Comparison of ENCODE assay signal across 22 cellular contexts in the genomic region with DNA sequence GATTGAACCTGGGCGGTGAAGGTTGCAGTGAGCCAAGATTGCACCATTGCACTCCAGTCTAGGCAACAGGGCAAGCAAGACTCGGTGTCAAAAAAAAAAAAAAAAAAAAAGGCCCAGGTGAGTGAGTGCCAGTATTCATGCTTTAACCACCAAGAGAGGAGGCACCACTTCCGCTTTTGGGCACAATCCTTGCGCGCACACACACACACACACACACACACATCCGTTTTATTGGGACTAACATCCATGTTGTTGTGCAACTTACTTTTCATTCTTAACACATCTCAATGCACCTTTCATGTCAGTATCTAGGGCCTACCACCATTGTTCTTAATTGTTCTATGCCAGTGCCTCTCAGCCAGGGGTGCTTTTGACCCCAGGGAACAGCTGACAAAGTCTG.
"Had no signal": no experiment of that assay in that cellular context is flagged by ENCODE, and none has a peak within 500 bp of the region (broad histone marks: within the 10 kb centered on the region; RNA-seq: fewer than 3 reads in every experiment).

No MANE protein-coding gene starts in this region.

- H3K4me3 Mint-ChIP-seq: activated naive CD4-positive, alpha-beta T cell treated with anti-CD3 and anti-CD28 coated beads, Interleukin-2, amount 10 ng/mL, durations not matched to agents 7 days and 5 days; activated naive CD8-positive, alpha-beta T cell treated with anti-CD3 and anti-CD28 coated beads, Interleukin-2, amount 10 ng/mL, durations not matched to agents 7 days and 5 days; effector memory CD8-positive, alpha-beta T cell; natural killer cell treated with Interleukin-12 subunit alpha and Interleukin-12 subunit beta and Interleukin-15 and Interleukin-18, amount 100 ng/mL, for 72 hours had no signal

- H3K27ac ChIP-seq: gastroesophageal sphincter, hepatocyte, spleen, transverse colon, WERI-Rb-1 had no signal

- H3K4me2 ChIP-seq: hepatocyte had no signal

- H3K27me3 ChIP-seq: transverse colon had no signal

- H3K4me3 ChIP-seq: gastroesophageal sphincter, hepatocyte, mucosa of descending colon, spleen, transverse colon had no signal

- H3K36me3 Mint-ChIP-seq: activated naive CD4-positive, alpha-beta T cell treated with anti-CD3 and anti-CD28 coated beads, Interleukin-2, amount 10 ng/mL, durations not matched to agents 7 days and 5 days; natural killer cell treated with Interleukin-12 subunit alpha and Interleukin-12 subunit beta and Interleukin-15 and Interleukin-18, amount 100 ng/mL, for 72 hours had no signal

- ATAC-seq: activated CD4-positive, CD25-positive, alpha-beta regulatory T cell treated with anti-CD3 and anti-CD28 coated beads, Interleukin-2, amount 50 U/mL, for 24 hours; effector memory CD8-positive, alpha-beta T cell; gastroesophageal sphincter; left ventricle myocardium superior; mucosa of descending colon; natural killer cell treated with Interleukin-12 subunit alpha and Interleukin-12 subunit beta and Interleukin-15 and Interleukin-18, amount 100 ng/mL, for 72 hours; right cardiac atrium had no signal

- H3K9me3 ChIP-seq: gastroesophageal sphincter, mucosa of descending colon, spleen, transverse colon had no signal

- H3K36me3 ChIP-seq: gastroesophageal sphincter, spleen, transverse colon, WERI-Rb-1 had no signal

- H3K9me3 Mint-ChIP-seq: activated naive CD4-positive, alpha-beta T cell treated with anti-CD3 and anti-CD28 coated beads, Interleukin-2, amount 10 ng/mL, durations not matched to agents 7 days and 5 days; activated naive CD8-positive, alpha-beta T cell treated with anti-CD3 and anti-CD28 coated beads, Interleukin-2, amount 10 ng/mL, durations not matched to agents 7 days and 5 days; effector memory CD8-positive, alpha-beta T cell; natural killer cell treated with Interleukin-12 subunit alpha and Interleukin-12 subunit beta and Interleukin-15 and Interleukin-18, amount 100 ng/mL, for 72 hours had no signal

- H3K79me2 ChIP-seq: hepatocyte had no signal

- H2AFZ ChIP-seq: hepatocyte had no signal

- H3K27ac Mint-ChIP-seq: activated naive CD4-positive, alpha-beta T cell treated with anti-CD3 and anti-CD28 coated beads, Interleukin-2, amount 10 ng/mL, durations not matched to agents 7 days and 5 days; activated naive CD8-positive, alpha-beta T cell treated with anti-CD3 and anti-CD28 coated beads, Interleukin-2, amount 10 ng/mL, durations not matched to agents 7 days and 5 days; natural killer cell treated with Interleukin-12 subunit alpha and Interleukin-12 subunit beta and Interleukin-15 and Interleukin-18, amount 100 ng/mL, for 72 hours had no signal

- DNase-seq: activated CD4-positive, alpha-beta T cell treated with anti-CD3 and anti-CD28 coated beads for 48 hours; activated CD4-positive, alpha-beta T cell treated with anti-CD3 and anti-CD28 coated beads, Interleukin-2, amount 50 U/mL, for 48 hours; activated CD8-positive, alpha-beta memory T cell treated with anti-CD3 and anti-CD28 coated beads, Interleukin-2, amount 50 U/mL, for 4 hours; activated gamma-delta T cell; activated naive CD4-positive, alpha-beta T cell treated with anti-CD3 and anti-CD28 coated beads, Interleukin-2, amount 10 ng/mL, durations not matched to agents 7 days and 5 days; activated naive CD8-positive, alpha-beta T cell treated with anti-CD3 and anti-CD28 coated beads, Interleukin-2, amount 10 ng/mL, durations not matched to agents 7 days and 5 days; activated T-cell treated with anti-CD3 and anti-CD28 coated beads, Interleukin-2, amount 50 U/mL, for 1 hour; caudate nucleus; cortex of kidney; effector memory CD8-positive, alpha-beta T cell; erythroblast; left ventricle myocardium superior; mucosa of descending colon; right cardiac atrium; spleen; stimulated activated naive CD4-positive, alpha-beta T cell treated with Interleukin-2 at 50 U/mL for 16 hours; transverse colon; WERI-Rb-1 had no signal
